ENCODE assay signal across 11 cellular contexts in the genomic region with DNA sequence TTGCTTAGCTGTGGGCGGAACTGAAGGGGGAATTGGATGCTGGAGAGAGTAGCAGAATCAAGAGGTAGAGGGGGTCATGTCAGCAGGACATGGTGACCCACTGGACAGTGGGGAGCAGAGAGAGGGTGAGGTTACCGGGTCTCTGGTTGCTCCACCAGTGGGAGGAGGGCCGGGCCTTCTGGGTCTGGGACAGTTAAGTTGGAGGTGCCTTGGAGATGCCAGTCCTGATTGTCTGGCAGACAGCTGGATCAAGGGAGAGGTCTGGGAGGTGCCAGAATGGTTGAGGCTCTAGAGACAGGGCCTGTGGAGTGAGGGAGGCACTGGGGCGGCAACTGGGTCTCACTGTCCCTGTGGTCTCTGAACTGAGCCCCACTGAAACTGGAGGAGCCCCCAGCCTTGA. TPM values are rescaled to one million over a fixed set of nuclear protein-coding genes. Genes with fewer than 3 reads are reported as not detected.
DNase-seq lines count a peak whose midpoint lies in the region; ATAC-seq and TF ChIP-seq lines count a peak whose summit lies in the region.
"Had no signal": no experiment of that assay in that cellular context is flagged by ENCODE, and none has a peak within 500 bp of the region (broad histone marks: within the 10 kb centered on the region; RNA-seq: fewer than 3 reads in every experiment).

No MANE protein-coding gene starts in this region.

- POLR2A ChIA-PET in CD4-positive, alpha-beta memory T cell (lab: Charles Lee; ENCODE audit: partially characterized antibody) = interaction anchor here (1.6 kb wide), 1 partner anchor 24 kb away, joined by 4 read pairs; a partner anchor contains a TSS
- POLR2A ChIA-PET in WTC11 (lab: Charles Lee) = no interaction called here
- POLR2A ChIA-PET in activated CD4-positive, alpha-beta memory T cell treated with anti-CD3 and anti-CD28 coated beads, Interleukin-2, amount 10 ng/mL, durations not matched to agents 7 days and 5 days (lab: Charles Lee) = no interaction called here

- no peaks in the 10 kb centered on the region for H3K27me3 ChIP-seq in CD4-positive, alpha-beta memory T cell (ENCODE audit: insufficient read depth, low read length)
- H3K27me3 ChIP-seq in right atrium auricular region = no peaks in the 10 kb centered on the region
- no peaks in the 10 kb centered on the region for H3K27me3 ChIP-seq in psoas muscle (ENCODE audit: insufficient read depth in 3 of 3, low read length in 2 of 3)

- TF ChIP-seq CTCF in WTC11 (IDR thresholded peaks at IDR 0.05) (no peak), right atrium auricular region (IDR thresholded peaks at IDR 0.05) (no peak), psoas muscle (IDR thresholded peaks at IDR 0.05) (no peak)

- H3K27ac ChIP-seq in CD4-positive, alpha-beta memory T cell (ENCODE audit: low read depth, low read length) = no peak overlapping the region
- peak overlapping the region; percentile 89 to 91 for H3K27ac ChIP-seq in right atrium auricular region
- peak overlapping the region; percentile 23 for H3K27ac ChIP-seq in psoas muscle

- CTCF ChIA-PET in CD4-positive, alpha-beta memory T cell (lab: Charles Lee; ENCODE audit: partially characterized antibody) = no interaction called here
- CTCF ChIA-PET in WTC11 (lab: Charles Lee) = interaction anchor here (0.6 to 0.9 kb wide), 2 partner anchors 49 to 83 kb away, joined by 3 read pairs; no protein-coding TSS in a partner anchor
- CTCF ChIA-PET in activated CD4-positive, alpha-beta memory T cell treated with anti-CD3 and anti-CD28 coated beads, Interleukin-2, amount 10 ng/mL, durations not matched to agents 7 days and 5 days (lab: Charles Lee) = no interaction called here

- peaks cover 22 to 47% of the 10 kb centered on the region in 2 donors for H3K36me3 Mint-ChIP-seq in CD4-positive, alpha-beta memory T cell
- H3K36me3 Mint-ChIP-seq in WTC11 = peaks cover 10% of the 10 kb centered on the region
- H3K36me3 Mint-ChIP-seq in activated CD4-positive, alpha-beta memory T cell treated with anti-CD3 and anti-CD28 coated beads, Interleukin-2, amount 10 ng/mL, durations not matched to agents 7 days and 5 days (ENCODE audit: low read depth) = peaks cover 23% of the 10 kb centered on the region

- H3K9me3 Mint-ChIP-seq in CD4-positive, alpha-beta memory T cell = no peaks in the 10 kb centered on the region
- H3K9me3 Mint-ChIP-seq in WTC11 = no peaks in the 10 kb centered on the region
- H3K9me3 Mint-ChIP-seq in activated CD4-positive, alpha-beta memory T cell treated with anti-CD3 and anti-CD28 coated beads, Interleukin-2, amount 10 ng/mL, durations not matched to agents 7 days and 5 days = no peaks in the 10 kb centered on the region

- H3K9me3 ChIP-seq in CD4-positive, alpha-beta memory T cell (ENCODE audit: control insufficient read depth in 1 of 2, low read length in 2 of 2) = no peaks in the 10 kb centered on the region
- H3K9me3 ChIP-seq in right atrium auricular region (no peaks in the 10 kb centered on the region), psoas muscle (no peaks in the 10 kb centered on the region)

- no peak overlapping the region for H3K4me3 Mint-ChIP-seq in CD4-positive, alpha-beta memory T cell
- H3K4me3 Mint-ChIP-seq in WTC11 = no peak overlapping the region
- H3K4me3 Mint-ChIP-seq in activated CD4-positive, alpha-beta memory T cell treated with anti-CD3 and anti-CD28 coated beads, Interleukin-2, amount 10 ng/mL, durations not matched to agents 7 days and 5 days = no peak overlapping the region

- H3K4me1 Mint-ChIP-seq in CD4-positive, alpha-beta memory T cell = peaks cover 5 to 25% (median 9%) of the 10 kb centered on the region in 4 donors
- H3K4me1 Mint-ChIP-seq in WTC11 = peaks cover 46% of the 10 kb centered on the region
- peaks cover 32% of the 10 kb centered on the region for H3K4me1 Mint-ChIP-seq in activated CD4-positive, alpha-beta memory T cell treated with anti-CD3 and anti-CD28 coated beads, Interleukin-2, amount 10 ng/mL, durations not matched to agents 7 days and 5 days

- intact Hi-C loops in CD4-positive, alpha-beta memory T cell (cut with micrococcal nuclease) = no loop called here
- intact Hi-C loops in psoas muscle (cut with DNase I) = no loop called here

- H3K4me3 ChIP-seq in CD4-positive, alpha-beta memory T cell (ENCODE audit: low read length in 2 of 2) = no peak overlapping the region
- H3K4me3 ChIP-seq in right atrium auricular region (no peak overlapping the region), psoas muscle (no peak overlapping the region)

- DNase-seq in CD4-positive, alpha-beta memory T cell = no peak
- DNase-seq in WTC11 (ENCODE audit: low spot score) (no peak), right atrium auricular region (ENCODE audit: low spot score) (no peak), psoas muscle (no peak), DMS53 (lab: John Stamatoyannopoulos, UW) (no peak)
- no peak for DNase-seq in activated CD4-positive, alpha-beta memory T cell treated with anti-CD3 and anti-CD28 coated beads, Interleukin-2, amount 10 ng/mL, durations not matched to agents 7 days and 5 days
- DNase-seq: activated CD8-positive, alpha-beta memory T cell treated with anti-CD3 and anti-CD28 coated beads, Interleukin-2, amount 50 U/mL, for 4 hours; effector CD8-positive, alpha-beta T cell; NCI-H2029 had no signal

- H3K27me3 Mint-ChIP-seq in CD4-positive, alpha-beta memory T cell = no peaks in the 10 kb centered on the region
- H3K27me3 Mint-ChIP-seq in WTC11 (ENCODE audit: low read depth) = no peaks in the 10 kb centered on the region; the same call in 1 of the 2 replicates
- H3K27me3 Mint-ChIP-seq in activated CD4-positive, alpha-beta memory T cell treated with anti-CD3 and anti-CD28 coated beads, Interleukin-2, amount 10 ng/mL, durations not matched to agents 7 days and 5 days = no peaks in the 10 kb centered on the region

- H3K4me1 ChIP-seq in CD4-positive, alpha-beta memory T cell (ENCODE audit: insufficient read depth, low read length) = peaks cover 8% of the 10 kb centered on the region
- H3K4me1 ChIP-seq in right atrium auricular region (peaks cover 0 to 38% of the 10 kb centered on the region in 2 donors), psoas muscle (peaks cover 10% of the 10 kb centered on the region)

- ATAC-seq in WTC11 = no peak
- ATAC-seq in psoas muscle = no peak
- no peak for ATAC-seq in GM18502 (IDR thresholded peaks at IDR 0.05; ENCODE audit: poor library complexity, unreplicated experiment)
- no peak for ATAC-seq in GM21526 (IDR thresholded peaks at IDR 0.05; ENCODE audit: low FRiP score, unreplicated experiment)

- H3K36me3 ChIP-seq in CD4-positive, alpha-beta memory T cell (ENCODE audit: insufficient read depth, low read length) = peaks cover 7% of the 10 kb centered on the region
- H3K36me3 ChIP-seq in right atrium auricular region = peaks cover 29% of the 10 kb centered on the region
- peaks cover 0 to 53% of the 10 kb centered on the region in 2 donors for H3K36me3 ChIP-seq in psoas muscle (ENCODE audit: insufficient read depth in 1 of 2, low read depth in 1 of 2)

- 86 to 100% (median 95%) methylated on average over 4 of the region's 4 CpGs for WGBS in psoas muscle, 3 donors

- peak overlapping the region in 4 of 7 donors; percentile 9 to 86 (median 80) for H3K27ac Mint-ChIP-seq in CD4-positive, alpha-beta memory T cell
- H3K27ac Mint-ChIP-seq in WTC11 = peak overlapping the region; percentile 92
- H3K27ac Mint-ChIP-seq in activated CD4-positive, alpha-beta memory T cell treated with anti-CD3 and anti-CD28 coated beads, Interleukin-2, amount 10 ng/mL, durations not matched to agents 7 days and 5 days = no peak overlapping the region

TF ChIP-seq in WTC11, 78 proteins besides CTCF, POLR2A, EP300 and RAD21 (continues in another document):
- TF ChIP-seq ZNF121 (CRISPR knock-in tag; IDR thresholded peaks at IDR 0.05) (no peak), KAT7 (CRISPR knock-in tag; IDR thresholded peaks at IDR 0.05; ENCODE audit: borderline replicate concordance) (no peak), EMX1 (CRISPR knock-in tag; IDR thresholded peaks at IDR 0.05) (no peak), ZNF263 (CRISPR knock-in tag; IDR thresholded peaks at IDR 0.05; ENCODE audit: low read depth) (no peak), GTF2I (CRISPR knock-in tag; conservative IDR thresholded peaks at IDR 0.05) (no peak), ZNF138 (CRISPR knock-in tag; conservative IDR thresholded peaks at IDR 0.05) (no peak)
- TF ChIP-seq, protein P1, sequence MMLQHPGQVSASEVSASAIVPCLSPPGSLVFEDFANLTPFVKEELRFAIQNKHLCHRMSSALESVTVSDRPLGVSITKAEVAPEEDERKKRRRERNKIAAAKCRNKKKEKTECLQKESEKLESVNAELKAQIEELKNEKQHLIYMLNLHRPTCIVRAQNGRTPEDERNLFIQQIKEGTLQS (CRISPR knock-in tag; conservative IDR thresholded peaks at IDR 0.05) = no peak
- TF ChIP-seq, protein P2, sequence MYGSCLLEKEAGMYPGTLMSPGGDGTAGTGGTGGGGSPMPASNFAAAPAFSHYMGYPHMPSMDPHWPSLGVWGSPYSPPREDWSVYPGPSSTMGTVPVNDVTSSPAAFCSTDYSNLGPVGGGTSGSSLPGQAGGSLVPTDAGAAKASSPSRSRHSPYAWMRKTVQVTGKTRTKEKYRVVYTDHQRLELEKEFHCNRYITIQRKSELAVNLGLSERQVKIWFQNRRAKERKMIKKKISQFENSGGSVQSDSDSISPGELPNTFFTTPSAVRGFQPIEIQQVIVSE (CRISPR knock-in tag; IDR thresholded peaks at IDR 0.05; ENCODE audit: borderline replicate concordance) = no peak

RNA-seq across cellular contexts. Expression of a gene that starts 24.6 kb away (rescaled TPM):
- 10 to 100 TPM; 11.1 to 11.9 TPM for total RNA-seq in CD4-positive, alpha-beta memory T cell
- 10 to 100 TPM; 18.6 to 25.3 TPM for polyA plus RNA-seq in CD4-positive, alpha-beta memory T cell
- total RNA-seq in WTC11 (2021) (41.7 to 48.6 TPM (median 48.5 TPM) in 3 replicates), right atrium auricular region (10 to 100 TPM; 13.1 to 17.8 TPM), psoas muscle (10 to 100 TPM; 10.5 to 16.3 (median 11.5) TPM)
- 10 to 100 TPM; 17.1 to 40.1 (median 21.9) TPM for polyA plus RNA-seq in psoas muscle
- 1 to 10 TPM; 9.0 to 9.7 TPM for total RNA-seq in activated CD4-positive, alpha-beta memory T cell treated with anti-CD3 and anti-CD28 coated beads, Interleukin-2, amount 10 ng/mL, durations not matched to agents 7 days and 5 days

RNA-seq across cellular contexts. Expression of a gene that starts 31.8 kb away (rescaled TPM):
- total RNA-seq in CD4-positive, alpha-beta memory T cell = 1 to 10 TPM; 4.1 to 4.5 TPM
- polyA plus RNA-seq in CD4-positive, alpha-beta memory T cell = under 1 TPM; 0.32 to 0.50 TPM
- total RNA-seq in WTC11 (2021) (27.4 to 33.3 TPM (median 30.4 TPM) in 3 replicates), right atrium auricular region (10 to 100 TPM in 1 of 2 donors, 1 to 10 TPM in 1; 6.9 to 14.3 TPM), psoas muscle (1 to 10 TPM; 1.3 to 3.0 (median 1.9) TPM)
- polyA plus RNA-seq in psoas muscle = 1 to 10 TPM in 1 of 3 donors, under 1 TPM in 2; 0.86 to 1.0 (median 0.97) TPM
- total RNA-seq in activated CD4-positive, alpha-beta memory T cell treated with anti-CD3 and anti-CD28 coated beads, Interleukin-2, amount 10 ng/mL, durations not matched to agents 7 days and 5 days = 1 to 10 TPM; 2.6 to 2.7 TPM

RNA-seq across cellular contexts. Expression of a gene that starts 52.5 kb away (rescaled TPM):
- not detected for total RNA-seq in CD4-positive, alpha-beta memory T cell
- polyA plus RNA-seq in CD4-positive, alpha-beta memory T cell = not detected
- total RNA-seq in WTC11 (2021) = 0.74 TPM in 1 of 3 replicates, not detected in the others
- total RNA-seq in right atrium auricular region = 1 to 10 TPM; 1.5 to 3.6 TPM
- not detected for total RNA-seq in psoas muscle
- polyA plus RNA-seq in psoas muscle = not detected
- not detected for total RNA-seq in activated CD4-positive, alpha-beta memory T cell treated with anti-CD3 and anti-CD28 coated beads, Interleukin-2, amount 10 ng/mL, durations not matched to agents 7 days and 5 days
